Comparison of ENCODE assay signal across 1 cellular context in the genomic region with DNA sequence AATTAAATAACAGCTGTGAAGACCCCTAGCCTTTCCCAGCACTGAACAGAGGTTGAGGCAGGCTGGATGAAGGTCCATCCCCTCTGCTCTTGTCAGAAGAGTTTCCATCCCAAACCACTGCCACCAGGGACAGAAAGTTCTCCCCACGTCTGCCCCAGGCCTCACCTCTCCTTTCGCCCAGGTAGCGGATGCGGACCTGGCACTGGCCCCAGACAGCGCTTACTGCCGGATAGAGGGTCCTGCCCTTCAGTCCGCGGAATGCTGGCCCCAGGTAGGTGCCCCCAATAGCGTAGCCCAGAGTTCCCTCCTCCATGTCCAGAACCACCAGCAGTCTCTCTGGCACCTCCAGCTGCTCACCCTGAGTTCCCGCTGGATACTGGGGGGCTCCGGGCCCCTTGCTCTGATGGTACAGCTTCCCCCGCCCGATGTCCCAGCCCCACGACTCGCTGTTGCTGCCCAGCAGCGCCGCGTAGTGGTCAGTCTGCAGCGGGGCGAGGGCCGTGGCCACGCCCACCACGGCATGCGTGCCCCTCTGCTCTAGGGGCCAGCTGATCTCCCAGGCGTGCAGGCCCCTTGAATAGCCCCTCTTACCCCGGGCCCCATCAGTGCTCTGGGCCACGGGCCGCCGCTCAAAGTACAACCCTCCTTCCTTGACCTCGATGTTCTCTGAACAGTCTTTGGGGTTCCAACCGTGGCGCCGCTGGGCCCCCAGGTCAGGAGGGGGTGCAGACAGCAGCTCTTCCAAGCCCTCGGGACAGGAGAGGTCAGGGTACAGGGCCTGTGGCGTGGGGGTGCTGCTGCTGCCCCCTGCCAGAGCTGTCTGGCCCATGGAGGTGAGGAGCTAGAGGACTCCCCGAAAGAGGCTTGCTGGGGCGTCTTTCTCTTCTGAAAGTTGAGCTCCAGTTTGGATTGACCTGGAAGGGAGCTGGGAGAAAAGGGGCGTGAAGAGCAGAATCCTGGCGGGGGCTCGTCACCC.
TF ChIP-seq lines count a peak whose summit lies in the region.

No MANE protein-coding gene starts in this region.

TF ChIP-seq in HepG2, 621 proteins besides CTCF, POLR2A, EP300 and RAD21 (continued from another document and continues in another):
- no peak for TF ChIP-seq HMG20A (CRISPR knock-in tag; IDR thresholded peaks at IDR 0.05; ENCODE audit: borderline replicate concordance)
- TF ChIP-seq, protein P1, sequence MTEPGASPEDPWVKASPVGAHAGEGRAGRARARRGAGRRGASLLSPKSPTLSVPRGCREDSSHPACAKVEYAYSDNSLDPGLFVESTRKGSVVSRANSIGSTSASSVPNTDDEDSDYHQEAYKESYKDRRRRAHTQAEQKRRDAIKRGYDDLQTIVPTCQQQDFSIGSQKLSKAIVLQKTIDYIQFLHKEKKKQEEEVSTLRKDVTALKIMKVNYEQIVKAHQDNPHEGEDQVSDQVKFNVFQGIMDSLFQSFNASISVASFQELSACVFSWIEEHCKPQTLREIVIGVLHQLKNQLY (CRISPR knock-in tag; IDR thresholded peaks at IDR 0.05) = no peak; the same call in 1 of the 2 replicates
- TF ChIP-seq ZC3H13 (CRISPR knock-in tag; IDR thresholded peaks at IDR 0.05) = no peak; the same call in none of the 2 replicates
- TF ChIP-seq MAF1 (CRISPR knock-in tag; IDR thresholded peaks at IDR 0.05; ENCODE audit: borderline replicate concordance) = no peak
- no peak for TF ChIP-seq ZNF790 (CRISPR knock-in tag; IDR thresholded peaks at IDR 0.05; ENCODE audit: borderline replicate concordance)
- no peak for TF ChIP-seq TCF12 (IDR thresholded peaks at IDR 0.05)
- TF ChIP-seq TCF12 (CRISPR knock-in tag; IDR thresholded peaks at IDR 0.05) = no peak
- TF ChIP-seq ZNF614 (CRISPR knock-in tag; IDR thresholded peaks at IDR 0.05; ENCODE audit: borderline replicate concordance) = peak; percentile 27; the same call in 1 of the 2 replicates
- peak; percentile 79; the same call in 1 of the 2 replicates for TF ChIP-seq SNAPC2 (CRISPR knock-in tag; IDR thresholded peaks at IDR 0.05)
- TF ChIP-seq, protein P2, sequence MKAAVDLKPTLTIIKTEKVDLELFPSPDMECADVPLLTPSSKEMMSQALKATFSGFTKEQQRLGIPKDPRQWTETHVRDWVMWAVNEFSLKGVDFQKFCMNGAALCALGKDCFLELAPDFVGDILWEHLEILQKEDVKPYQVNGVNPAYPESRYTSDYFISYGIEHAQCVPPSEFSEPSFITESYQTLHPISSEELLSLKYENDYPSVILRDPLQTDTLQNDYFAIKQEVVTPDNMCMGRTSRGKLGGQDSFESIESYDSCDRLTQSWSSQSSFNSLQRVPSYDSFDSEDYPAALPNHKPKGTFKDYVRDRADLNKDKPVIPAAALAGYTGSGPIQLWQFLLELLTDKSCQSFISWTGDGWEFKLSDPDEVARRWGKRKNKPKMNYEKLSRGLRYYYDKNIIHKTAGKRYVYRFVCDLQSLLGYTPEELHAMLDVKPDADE (CRISPR knock-in tag; IDR thresholded peaks at IDR 0.05) = no peak
- TF ChIP-seq FOXA3 (CRISPR knock-in tag; IDR thresholded peaks at IDR 0.05) = peak; percentile 22
- peak; percentile 56 for TF ChIP-seq THAP11 (CRISPR knock-in tag; IDR thresholded peaks at IDR 0.05)
- TF ChIP-seq, protein P3, sequence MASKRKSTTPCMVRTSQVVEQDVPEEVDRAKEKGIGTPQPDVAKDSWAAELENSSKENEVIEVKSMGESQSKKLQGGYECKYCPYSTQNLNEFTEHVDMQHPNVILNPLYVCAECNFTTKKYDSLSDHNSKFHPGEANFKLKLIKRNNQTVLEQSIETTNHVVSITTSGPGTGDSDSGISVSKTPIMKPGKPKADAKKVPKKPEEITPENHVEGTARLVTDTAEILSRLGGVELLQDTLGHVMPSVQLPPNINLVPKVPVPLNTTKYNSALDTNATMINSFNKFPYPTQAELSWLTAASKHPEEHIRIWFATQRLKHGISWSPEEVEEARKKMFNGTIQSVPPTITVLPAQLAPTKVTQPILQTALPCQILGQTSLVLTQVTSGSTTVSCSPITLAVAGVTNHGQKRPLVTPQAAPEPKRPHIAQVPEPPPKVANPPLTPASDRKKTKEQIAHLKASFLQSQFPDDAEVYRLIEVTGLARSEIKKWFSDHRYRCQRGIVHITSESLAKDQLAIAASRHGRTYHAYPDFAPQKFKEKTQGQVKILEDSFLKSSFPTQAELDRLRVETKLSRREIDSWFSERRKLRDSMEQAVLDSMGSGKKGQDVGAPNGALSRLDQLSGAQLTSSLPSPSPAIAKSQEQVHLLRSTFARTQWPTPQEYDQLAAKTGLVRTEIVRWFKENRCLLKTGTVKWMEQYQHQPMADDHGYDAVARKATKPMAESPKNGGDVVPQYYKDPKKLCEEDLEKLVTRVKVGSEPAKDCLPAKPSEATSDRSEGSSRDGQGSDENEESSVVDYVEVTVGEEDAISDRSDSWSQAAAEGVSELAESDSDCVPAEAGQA (IDR thresholded peaks at IDR 0.05; ENCODE audit: low read depth) = no peak
- TF ChIP-seq, protein P3 (CRISPR knock-in tag; IDR thresholded peaks at IDR 0.05; ENCODE audit: borderline replicate concordance) = no peak
- TF ChIP-seq DMAP1 (CRISPR knock-in tag; IDR thresholded peaks at IDR 0.05) = peak; percentile 64
- TF ChIP-seq, protein P4, sequence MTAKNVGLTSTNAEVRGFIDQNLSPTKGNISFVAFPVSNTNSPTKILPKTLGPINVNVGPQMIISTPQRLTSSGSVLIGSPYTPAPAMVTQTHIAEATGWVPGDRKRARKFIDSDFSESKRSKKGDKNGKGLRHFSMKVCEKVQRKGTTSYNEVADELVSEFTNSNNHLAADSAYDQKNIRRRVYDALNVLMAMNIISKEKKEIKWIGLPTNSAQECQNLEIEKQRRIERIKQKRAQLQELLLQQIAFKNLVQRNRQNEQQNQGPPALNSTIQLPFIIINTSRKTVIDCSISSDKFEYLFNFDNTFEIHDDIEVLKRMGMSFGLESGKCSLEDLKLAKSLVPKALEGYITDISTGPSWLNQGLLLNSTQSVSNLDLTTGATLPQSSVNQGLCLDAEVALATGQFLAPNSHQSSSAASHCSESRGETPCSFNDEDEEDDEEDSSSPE (CRISPR knock-in tag; IDR thresholded peaks at IDR 0.05) = peak; percentile 39; the same call in 1 of the 2 replicates
- 0 out of 2 replicates have a peak, but pooled peaks have one; percentile 22 for TF ChIP-seq ZNF124 (CRISPR knock-in tag; IDR thresholded peaks at IDR 0.05)
- TF ChIP-seq SP2 (CRISPR knock-in tag; IDR thresholded peaks at IDR 0.05) = no peak
- TF ChIP-seq ZNF441 (CRISPR knock-in tag; IDR thresholded peaks at IDR 0.05; ENCODE audit: borderline replicate concordance) = no peak
- TF ChIP-seq SP140L (CRISPR knock-in tag; IDR thresholded peaks at IDR 0.05; ENCODE audit: borderline replicate concordance) = no peak
- TF ChIP-seq ERF (CRISPR knock-in tag; IDR thresholded peaks at IDR 0.05) = 0 out of 2 replicates have a peak, but pooled peaks have one; percentile 22
- no peak for TF ChIP-seq ZNF160 (CRISPR knock-in tag; IDR thresholded peaks at IDR 0.05)
- TF ChIP-seq KDM1A (CRISPR knock-in tag; IDR thresholded peaks at IDR 0.05) = no peak
- TF ChIP-seq, protein P5, sequence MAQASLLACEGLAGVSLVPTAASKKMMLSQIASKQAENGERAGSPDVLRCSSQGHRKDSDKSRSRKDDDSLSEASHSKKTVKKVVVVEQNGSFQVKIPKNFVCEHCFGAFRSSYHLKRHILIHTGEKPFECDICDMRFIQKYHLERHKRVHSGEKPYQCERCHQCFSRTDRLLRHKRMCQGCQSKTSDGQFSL (CRISPR knock-in tag; IDR thresholded peaks at IDR 0.05) = peak; percentile 57
- TF ChIP-seq, protein P6, sequence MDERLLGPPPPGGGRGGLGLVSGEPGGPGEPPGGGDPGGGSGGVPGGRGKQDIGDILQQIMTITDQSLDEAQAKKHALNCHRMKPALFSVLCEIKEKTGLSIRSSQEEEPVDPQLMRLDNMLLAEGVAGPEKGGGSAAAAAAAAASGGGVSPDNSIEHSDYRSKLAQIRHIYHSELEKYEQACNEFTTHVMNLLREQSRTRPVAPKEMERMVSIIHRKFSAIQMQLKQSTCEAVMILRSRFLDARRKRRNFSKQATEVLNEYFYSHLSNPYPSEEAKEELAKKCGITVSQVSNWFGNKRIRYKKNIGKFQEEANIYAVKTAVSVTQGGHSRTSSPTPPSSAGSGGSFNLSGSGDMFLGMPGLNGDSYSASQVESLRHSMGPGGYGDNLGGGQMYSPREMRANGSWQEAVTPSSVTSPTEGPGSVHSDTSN (CRISPR knock-in tag; IDR thresholded peaks at IDR 0.05) = no peak
- TF ChIP-seq KLF12 (CRISPR knock-in tag; IDR thresholded peaks at IDR 0.05; ENCODE audit: borderline replicate concordance) = peak; percentile 67; the same call in 1 of the 2 replicates
- TF ChIP-seq SMYD3 (CRISPR knock-in tag; IDR thresholded peaks at IDR 0.05) = peak; percentile 77; the same call in 1 of the 2 replicates
- TF ChIP-seq CC2D1A (CRISPR knock-in tag; IDR thresholded peaks at IDR 0.05) = no peak
- TF ChIP-seq KMT2A (CRISPR knock-in tag; IDR thresholded peaks at IDR 0.05) = peak; percentile 59; the same call in 1 of the 2 replicates
- TF ChIP-seq MZF1 (CRISPR knock-in tag; IDR thresholded peaks at IDR 0.05; ENCODE audit: borderline replicate concordance) = no peak
- TF ChIP-seq, protein P7, sequence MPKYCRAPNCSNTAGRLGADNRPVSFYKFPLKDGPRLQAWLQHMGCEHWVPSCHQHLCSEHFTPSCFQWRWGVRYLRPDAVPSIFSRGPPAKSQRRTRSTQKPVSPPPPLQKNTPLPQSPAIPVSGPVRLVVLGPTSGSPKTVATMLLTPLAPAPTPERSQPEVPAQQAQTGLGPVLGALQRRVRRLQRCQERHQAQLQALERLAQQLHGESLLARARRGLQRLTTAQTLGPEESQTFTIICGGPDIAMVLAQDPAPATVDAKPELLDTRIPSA (CRISPR knock-in tag; IDR thresholded peaks at IDR 0.05; ENCODE audit: borderline replicate concordance) = no peak; the same call in 1 of the 2 replicates
- TF ChIP-seq CBX2 (IDR thresholded peaks at IDR 0.05; ENCODE audit: low read depth, low read length) = no peak
- no peak for TF ChIP-seq CBX2 (CRISPR knock-in tag; IDR thresholded peaks at IDR 0.05; ENCODE audit: low read depth)
- TF ChIP-seq ARNT2 (CRISPR knock-in tag; IDR thresholded peaks at IDR 0.05; ENCODE audit: low read depth) = no peak
- no peak for TF ChIP-seq ONECUT2 (CRISPR knock-in tag; IDR thresholded peaks at IDR 0.05)
- no peak for TF ChIP-seq KLF15 (CRISPR knock-in tag; IDR thresholded peaks at IDR 0.05; ENCODE audit: borderline replicate concordance)
- TF ChIP-seq, protein P8, sequence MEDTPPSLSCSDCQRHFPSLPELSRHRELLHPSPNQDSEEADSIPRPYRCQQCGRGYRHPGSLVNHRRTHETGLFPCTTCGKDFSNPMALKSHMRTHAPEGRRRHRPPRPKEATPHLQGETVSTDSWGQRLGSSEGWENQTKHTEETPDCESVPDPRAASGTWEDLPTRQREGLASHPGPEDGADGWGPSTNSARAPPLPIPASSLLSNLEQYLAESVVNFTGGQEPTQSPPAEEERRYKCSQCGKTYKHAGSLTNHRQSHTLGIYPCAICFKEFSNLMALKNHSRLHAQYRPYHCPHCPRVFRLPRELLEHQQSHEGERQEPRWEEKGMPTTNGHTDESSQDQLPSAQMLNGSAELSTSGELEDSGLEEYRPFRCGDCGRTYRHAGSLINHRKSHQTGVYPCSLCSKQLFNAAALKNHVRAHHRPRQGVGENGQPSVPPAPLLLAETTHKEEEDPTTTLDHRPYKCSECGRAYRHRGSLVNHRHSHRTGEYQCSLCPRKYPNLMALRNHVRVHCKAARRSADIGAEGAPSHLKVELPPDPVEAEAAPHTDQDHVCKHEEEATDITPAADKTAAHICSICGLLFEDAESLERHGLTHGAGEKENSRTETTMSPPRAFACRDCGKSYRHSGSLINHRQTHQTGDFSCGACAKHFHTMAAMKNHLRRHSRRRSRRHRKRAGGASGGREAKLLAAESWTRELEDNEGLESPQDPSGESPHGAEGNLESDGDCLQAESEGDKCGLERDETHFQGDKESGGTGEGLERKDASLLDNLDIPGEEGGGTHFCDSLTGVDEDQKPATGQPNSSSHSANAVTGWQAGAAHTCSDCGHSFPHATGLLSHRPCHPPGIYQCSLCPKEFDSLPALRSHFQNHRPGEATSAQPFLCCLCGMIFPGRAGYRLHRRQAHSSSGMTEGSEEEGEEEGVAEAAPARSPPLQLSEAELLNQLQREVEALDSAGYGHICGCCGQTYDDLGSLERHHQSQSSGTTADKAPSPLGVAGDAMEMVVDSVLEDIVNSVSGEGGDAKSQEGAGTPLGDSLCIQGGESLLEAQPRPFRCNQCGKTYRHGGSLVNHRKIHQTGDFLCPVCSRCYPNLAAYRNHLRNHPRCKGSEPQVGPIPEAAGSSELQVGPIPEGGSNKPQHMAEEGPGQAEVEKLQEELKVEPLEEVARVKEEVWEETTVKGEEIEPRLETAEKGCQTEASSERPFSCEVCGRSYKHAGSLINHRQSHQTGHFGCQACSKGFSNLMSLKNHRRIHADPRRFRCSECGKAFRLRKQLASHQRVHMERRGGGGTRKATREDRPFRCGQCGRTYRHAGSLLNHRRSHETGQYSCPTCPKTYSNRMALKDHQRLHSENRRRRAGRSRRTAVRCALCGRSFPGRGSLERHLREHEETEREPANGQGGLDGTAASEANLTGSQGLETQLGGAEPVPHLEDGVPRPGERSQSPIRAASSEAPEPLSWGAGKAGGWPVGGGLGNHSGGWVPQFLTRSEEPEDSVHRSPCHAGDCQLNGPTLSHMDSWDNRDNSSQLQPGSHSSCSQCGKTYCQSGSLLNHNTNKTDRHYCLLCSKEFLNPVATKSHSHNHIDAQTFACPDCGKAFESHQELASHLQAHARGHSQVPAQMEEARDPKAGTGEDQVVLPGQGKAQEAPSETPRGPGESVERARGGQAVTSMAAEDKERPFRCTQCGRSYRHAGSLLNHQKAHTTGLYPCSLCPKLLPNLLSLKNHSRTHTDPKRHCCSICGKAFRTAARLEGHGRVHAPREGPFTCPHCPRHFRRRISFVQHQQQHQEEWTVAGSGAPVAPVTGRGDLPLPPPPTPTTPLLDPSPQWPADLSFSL (CRISPR knock-in tag; IDR thresholded peaks at IDR 0.05) = no peak
- peak; percentile 53; the same call in 1 of the 2 replicates for TF ChIP-seq CEBPG (CRISPR knock-in tag; IDR thresholded peaks at IDR 0.05)
- peak; percentile 87; the same call in 1 of the 2 replicates for TF ChIP-seq CBX5 (CRISPR knock-in tag; IDR thresholded peaks at IDR 0.05; ENCODE audit: borderline replicate concordance)
- no peak; the same call in 1 of the 2 replicates for TF ChIP-seq MEIS2 (CRISPR knock-in tag; IDR thresholded peaks at IDR 0.05)
- TF ChIP-seq ELF3 (CRISPR knock-in tag; IDR thresholded peaks at IDR 0.05) = peak; percentile 47; the same call in 1 of the 2 replicates
- TF ChIP-seq ZNF431 (CRISPR knock-in tag; IDR thresholded peaks at IDR 0.05; ENCODE audit: borderline replicate concordance, low read depth) = no peak
